8 cellular contexts compared by ENCODE assay signal in genomic region chr4:145619639-145619996, GRCh38. TPM values are rescaled to one million over a fixed set of nuclear protein-coding genes. Genes with fewer than 3 reads are reported as not detected.
DNase-seq lines count a peak whose midpoint lies in the region; ATAC-seq, FAIRE-seq and TF ChIP-seq lines count a peak whose summit lies in the region.

No MANE protein-coding gene starts in this region.

- no peak for TF ChIP-seq CTCF in gastrocnemius medialis (IDR thresholded peaks at IDR 0.05 in 4 of 5, conservative IDR thresholded peaks at IDR 0.05 in 1 of 5)

- no peak for TF ChIP-seq POLR2A in gastrocnemius medialis (IDR thresholded peaks at IDR 0.05)

- peak overlapping the region; percentile 91 for H3K4me3 Mint-ChIP-seq in activated naive CD8-positive, alpha-beta T cell treated with anti-CD3 and anti-CD28 coated beads, Interleukin-2, amount 50 U/mL, for 24 hours

- no peaks in the 10 kb centered on the region for H3K9me3 ChIP-seq in gastrocnemius medialis

- peak overlapping the region; percentile 72 to 98 (median 88) for H3K4me3 ChIP-seq in gastrocnemius medialis

- H3K4me1 Mint-ChIP-seq in activated naive CD8-positive, alpha-beta T cell treated with anti-CD3 and anti-CD28 coated beads, Interleukin-2, amount 50 U/mL, for 24 hours: peaks cover 48% of the 10 kb centered on the region

- peaks cover 15% of the 10 kb centered on the region for H3K36me3 Mint-ChIP-seq in activated naive CD8-positive, alpha-beta T cell treated with anti-CD3 and anti-CD28 coated beads, Interleukin-2, amount 50 U/mL, for 24 hours (ENCODE audit: low read depth)

- DNase-seq in activated gamma-delta T cell treated with Interleukin-2 at 50 U/mL for 16 hours (peak; percentile 24), activated gamma-delta T cell (lab: John Stamatoyannopoulos, UW) (no peak), OCI-M1 (lab: John Stamatoyannopoulos, UW) (peak; percentile 93), hepatic stellate cell (ENCODE audit: low spot score) (peak; percentile 22), gastrocnemius medialis (peak; percentile 11 to 51), HTR-8/SVneo (ENCODE audit: insufficient read length, low spot score) (no peak)
- peak; percentile 64 for DNase-seq in activated naive CD8-positive, alpha-beta T cell treated with anti-CD3 and anti-CD28 coated beads, Interleukin-2, amount 50 U/mL, for 24 hours

- peaks cover 2% of the 10 kb centered on the region for H3K27me3 Mint-ChIP-seq in activated naive CD8-positive, alpha-beta T cell treated with anti-CD3 and anti-CD28 coated beads, Interleukin-2, amount 50 U/mL, for 24 hours

- FAIRE-seq in HTR-8/SVneo (lab: Jason Lieb, UNC): no peak

- peaks cover 4% of the 10 kb centered on the region for H3K9me3 Mint-ChIP-seq in activated naive CD8-positive, alpha-beta T cell treated with anti-CD3 and anti-CD28 coated beads, Interleukin-2, amount 50 U/mL, for 24 hours

- H3K27ac ChIP-seq in gastrocnemius medialis: peak overlapping the region; percentile 92 to 99 (median 98)

- H3K36me3 ChIP-seq in gastrocnemius medialis: no peaks in the 10 kb centered on the region

- no peaks in the 10 kb centered on the region for H3K27me3 ChIP-seq in gastrocnemius medialis

- H3K4me1 ChIP-seq in gastrocnemius medialis: peaks cover 16 to 24% of the 10 kb centered on the region in 2 donors

- ATAC-seq in HG02981 (IDR thresholded peaks at IDR 0.05; ENCODE audit: unreplicated experiment) (peak; percentile 55), gastrocnemius medialis (peak; percentile 74 to 81)
- peak; percentile 70 for ATAC-seq in activated naive CD8-positive, alpha-beta T cell treated with anti-CD3 and anti-CD28 coated beads, Interleukin-2, amount 50 U/mL, for 24 hours

- in situ Hi-C loops in gastrocnemius medialis (cut with MboI; ENCODE audit: low sequenced_read_pairs in 4 of 4): no loop called here

- intact Hi-C loops in gastrocnemius medialis (cut with DNase I; ENCODE audit: low total_unique reads): loop anchor here (2.0 to 10.0 kb wide), 8 partner anchors 113 to 522 kb away; partner anchors contain the start of genes ABCE1, ANAPC10 and ZNF827

- peak overlapping the region; percentile 98 for H3K27ac Mint-ChIP-seq in activated naive CD8-positive, alpha-beta T cell treated with anti-CD3 and anti-CD28 coated beads, Interleukin-2, amount 50 U/mL, for 24 hours

RNA-seq across cellular contexts. Expression of gene MMAA, which starts 0.4 kb away (rescaled TPM):
- total RNA-seq in gastrocnemius medialis: 10 to 100 TPM in 1 of 4 donors, 1 to 10 TPM in 3; 5.1 to 10.9 (median 8.4) TPM

Comparison
In these comparisons a context has a peak if more than half of its experiments do, and no peak if none do; other contexts are left out.
1. DNase-seq: peak in activated gamma-delta T cell treated with Interleukin-2 at 50 U/mL for 16 hours (single experiment), OCI-M1 (single experiment), activated naive CD8-positive, alpha-beta T cell treated with anti-CD3 and anti-CD28 coated beads, Interleukin-2, amount 50 U/mL, for 24 hours (single experiment), hepatic stellate cell (single experiment) and gastrocnemius medialis (2 of 2); none in activated gamma-delta T cell (single experiment) and HTR-8/SVneo (single experiment).
2. Peak in every context shown above with its lines, with median percentiles within 50 percentile points of each other: ATAC-seq.